In genomic region chr9:120876842-120877240, GRCh38 we compare ENCODE assay signal across 8 cellular contexts. TPM values are rescaled to one million over a fixed set of nuclear protein-coding genes. Genes with fewer than 3 reads are reported as not detected.
DNase-seq lines count a peak whose midpoint lies in the region; ATAC-seq, FAIRE-seq and TF ChIP-seq lines count a peak whose summit lies in the region.

PHF19 (minus strand) TSS chr9:120877188; CDS start chr9:120874741, 2,447 bp downstream.

- POLR2A ChIA-PET in A549 (lab: Yijun Ruan, JAX), result interaction anchor here (1.2 kb wide), 1 partner anchor 84 kb away, joined by 3 read pairs; the partner anchor contains the start of gene FBXW2

- H3K27me3 ChIP-seq in liver (ENCODE audit: control insufficient read depth in 4 of 4, insufficient read depth in 4 of 4, low read length in 3 of 4) (no peaks in the 10 kb centered on the region), thoracic aorta (replicated peaks; ENCODE audit: insufficient read depth) (no peaks in the 10 kb centered on the region)

- WGBS in A549 (ENCODE audit: missing lambda C conversion rate), result 2% methylated on average over 19 of the region's 45 CpGs
- under 1% methylated on average over 45 of the region's 45 CpGs for WGBS in liver

- peak; percentile 44 to 58 for ATAC-seq in A549
- ATAC-seq in HG03045 (IDR thresholded peaks at IDR 0.05; ENCODE audit: unreplicated experiment), result peak; percentile 21
- ATAC-seq in thoracic aorta (ENCODE audit: insufficient number of reproducible peaks, low FRiP score, low read depth), result no peak

- no peak for TF ChIP-seq EP300 in A549 (IDR thresholded peaks at IDR 0.05)

- TF ChIP-seq POLR2A in A549 (IDR thresholded peaks at IDR 0.05; ENCODE audit: low read length), result peak; percentile 53

- H3K27ac ChIP-seq in A549 (peak within 1 kb of the TSS; percentile 99), liver (ENCODE audit: low read depth in 1 of 2, low read length in 2 of 2) (peak within 1 kb of the TSS; percentile 76 to 81), thoracic aorta (peak within 1 kb of the TSS; percentile 99 to 100)

- H3K4me1 ChIP-seq in A549 (peaks cover 47% of the 10 kb centered on the region), liver (ENCODE audit: control insufficient read depth in 4 of 4, insufficient read depth in 4 of 4, low read length in 3 of 4) (peaks cover 2 to 10% (median 8%) of the 10 kb centered on the region in 4 donors), thoracic aorta (ENCODE audit: control insufficient read depth in 1 of 2, low read depth in 2 of 2) (peaks cover 3 to 24% of the 10 kb centered on the region in 2 donors)

- TF ChIP-seq RAD21 in A549 (conservative IDR thresholded peaks at IDR 0.05 in 1 of 2, IDR thresholded peaks at IDR 0.05 in 1 of 2) (no peak), liver (IDR thresholded peaks at IDR 0.05) (no peak)

- CTCF ChIA-PET in A549 (lab: Yijun Ruan, JAX), result interaction anchor here (1.7 kb wide), 2 partner anchors 20 to 60 kb away, joined by 3 to 5 read pairs; no protein-coding TSS in a partner anchor

- H3K4me2 ChIP-seq in A549, result peak within 1 kb of the TSS; percentile 93

- H3K36me3 ChIP-seq in liver (ENCODE audit: control insufficient read depth in 4 of 4, insufficient read depth in 3 of 4, low read depth in 1 of 4, low read length in 3 of 4) (no peaks in the 10 kb centered on the region), thoracic aorta (peaks cover 17% of the 10 kb centered on the region)

- no peak for FAIRE-seq in A549 (lab: Jason Lieb, UNC)

- DNase-seq in A549 (ENCODE audit: low read depth in 1 of 2, low spot score in 1 of 2) (peak; percentile 64 to 78), GM12865 (ENCODE audit: low read depth) (no peak), RPMI8226 (peak; percentile 74), choroid plexus epithelial cell (ENCODE audit: low read depth) (peak; percentile 34), thoracic aorta (ENCODE audit: low spot score) (no peak), NCI-H748 (lab: John Stamatoyannopoulos, UW; ENCODE audit: unreplicated experiment) (no peak)

- peak within 1 kb of the TSS; percentile 86 for H3K4me3 ChIP-seq in A549
- peak within 1 kb of the TSS; percentile 74 for H3K4me3 ChIP-seq in GM12865 (ENCODE audit: low read depth, low read length)
- peak within 1 kb of the TSS; percentile 68 for H3K4me3 ChIP-seq in choroid plexus epithelial cell (ENCODE audit: low read depth, low read length)
- H3K4me3 ChIP-seq in liver (ENCODE audit: low read depth in 1 of 3, low read length in 3 of 3), result peak within 1 kb of the TSS; percentile 76 to 80 (median 77)
- H3K4me3 ChIP-seq in thoracic aorta, result peak within 1 kb of the TSS; percentile 95

- H3K9ac ChIP-seq in liver (ENCODE audit: low read depth in 1 of 2, low read length in 2 of 2), result peak within 1 kb of the TSS in 1 of 2 donors; percentile 22

- H3K9me3 ChIP-seq in A549, result no peaks in the 10 kb centered on the region
- H3K9me3 ChIP-seq in liver (ENCODE audit: control insufficient read depth in 4 of 4, low read length in 3 of 4), result no peaks in the 10 kb centered on the region
- H3K9me3 ChIP-seq in thoracic aorta, result no peaks in the 10 kb centered on the region

- no peak for TF ChIP-seq CTCF in A549 (IDR thresholded peaks at IDR 0.05)
- TF ChIP-seq CTCF in GM12865 (IDR thresholded peaks at IDR 0.05; ENCODE audit: insufficient read depth, low read depth, low read length, missing control alignments), result no peak
- no peak for TF ChIP-seq CTCF in choroid plexus epithelial cell (conservative IDR thresholded peaks at IDR 0.05; ENCODE audit: low read depth, low read length)
- TF ChIP-seq CTCF in liver (IDR thresholded peaks at IDR 0.05; ENCODE audit: low read depth, low read length, missing input control), result no peak
- no peak for TF ChIP-seq CTCF in thoracic aorta (IDR thresholded peaks at IDR 0.05)

TF ChIP-seq in A549, 52 proteins besides CTCF, POLR2A, EP300 and RAD21:
- 0 out of 2 replicates have a peak, but pooled peaks have one; percentile 16 for TF ChIP-seq PBX3 (IDR thresholded peaks at IDR 0.05)
- no peak for TF ChIP-seq HOXB13 (CRISPR knock-in tag; IDR thresholded peaks at IDR 0.05; ENCODE audit: low read depth)
- TF ChIP-seq MAZ (IDR thresholded peaks at IDR 0.05; ENCODE audit: borderline replicate concordance, low read depth, low read length), result no peak
- peak; percentile 42; the same call in 1 of the 2 replicates for TF ChIP-seq E2F6 (IDR thresholded peaks at IDR 0.05; ENCODE audit: borderline replicate concordance, low read depth)
- no peak for TF ChIP-seq POLR2AphosphoS2 (conservative IDR thresholded peaks at IDR 0.05; ENCODE audit: low read length)
- no peak for TF ChIP-seq NFE2L2 (conservative IDR thresholded peaks at IDR 0.05; ENCODE audit: low read length)
- TF ChIP-seq ZNF302 (CRISPR knock-in tag; IDR thresholded peaks at IDR 0.05), result no peak
- no peak for TF ChIP-seq SREBF2 (IDR thresholded peaks at IDR 0.05)
- no peak for TF ChIP-seq ZC3H11A (IDR thresholded peaks at IDR 0.05)

TF ChIP-seq in liver, 16 proteins besides CTCF, POLR2A, EP300 and RAD21:
- TF ChIP-seq HNF4A (conservative IDR thresholded peaks at IDR 0.05), result no peak
- TF ChIP-seq SP1 (IDR thresholded peaks at IDR 0.05), result no peak
- TF ChIP-seq ZBTB33 (IDR thresholded peaks at IDR 0.05), result no peak
- no peak for TF ChIP-seq EGR1 (IDR thresholded peaks at IDR 0.05; ENCODE audit: low read depth in 2 of 2)
- no peak for TF ChIP-seq FOXA2 (IDR thresholded peaks at IDR 0.05)
- no peak for TF ChIP-seq TAF1 (conservative IDR thresholded peaks at IDR 0.05)
- TF ChIP-seq YY1 (IDR thresholded peaks at IDR 0.05), result no peak
- no peak for TF ChIP-seq REST (IDR thresholded peaks at IDR 0.05)
- no peak for TF ChIP-seq GABPA (IDR thresholded peaks at IDR 0.05 in 1 of 2, conservative IDR thresholded peaks at IDR 0.05 in 1 of 2)
- no peak for TF ChIP-seq JUND (IDR thresholded peaks at IDR 0.05)
- TF ChIP-seq RXRA (IDR thresholded peaks at IDR 0.05), result no peak
- no peak for TF ChIP-seq HNF4G (IDR thresholded peaks at IDR 0.05)

RNA-seq across cellular contexts. Expression of gene PHF19, which starts in this region (rescaled TPM):
- polyA plus RNA-seq in A549 (2011; rRNA removed), result 50.7 and 64.9 TPM in 2 replicates
- polyA plus RNA-seq in A549 (2012; cell fraction: cytosol; rRNA removed), result 185 and 190 TPM in 2 replicates
- polyA plus RNA-seq in A549 (2012; cell fraction: nucleus; rRNA removed), result 139 and 140 TPM in 2 replicates
- 102 to 105 TPM (median 104 TPM) in 3 replicates for polyA plus RNA-seq in A549 (2017; fragmentation: RNase III; extraction: RNeasy Plus Mini Kit Qiagen cat#74134 plus additional on column Dnase treatment)
- 103 and 110 TPM in 2 replicates for polyA minus RNA-seq in A549 (2011; rRNA and poly(A)+ RNA removed)
- 10 to 100 TPM in 1 of 2 donors, 1 to 10 TPM in 1; 2.8 to 16.0 TPM for total RNA-seq in liver
- polyA plus RNA-seq in liver, result 1 to 10 TPM; 1.9 to 4.3 TPM
- total RNA-seq in thoracic aorta, result 10 to 100 TPM; 47.9 to 81.7 TPM

Comparison
In these comparisons a context has a peak if more than half of its experiments do, and no peak if none do; other contexts are left out.
1. RNA of gene PHF19 (polyA plus RNA-seq): 50.7 to 190 TPM in A549; 1.9 to 4.3 TPM in liver; every median in the first group is over 4 times any median in the second.
2. DNase-seq: peak in A549 (2 of 2), RPMI8226 (single experiment) and choroid plexus epithelial cell (single experiment); none in GM12865 (single experiment), thoracic aorta (single experiment) and NCI-H748 (single experiment).
3. Peak in every context shown above with its lines, with median percentiles within 50 percentile points of each other: H3K27ac ChIP-seq and H3K4me3 ChIP-seq.